In genomic region chr12:24360461-24360860, GRCh38 we compare ENCODE assay signal across 2 cellular contexts.
TF ChIP-seq lines count a peak whose summit lies in the region.

No MANE protein-coding gene starts in this region.

TF ChIP-seq in HepG2, 621 proteins besides CTCF, POLR2A, EP300 and RAD21 (continued from another document):
- TF ChIP-seq SOX5 (CRISPR knock-in tag; IDR thresholded peaks at IDR 0.05; ENCODE audit: borderline replicate concordance): no peak
- no peak for TF ChIP-seq NFRKB (IDR thresholded peaks at IDR 0.05)
- TF ChIP-seq CBFB (CRISPR knock-in tag; IDR thresholded peaks at IDR 0.05): no peak
- TF ChIP-seq ZNF496 (CRISPR knock-in tag; IDR thresholded peaks at IDR 0.05; ENCODE audit: insufficient replicate concordance): no peak
- no peak for TF ChIP-seq E2F1 (CRISPR knock-in tag; IDR thresholded peaks at IDR 0.05)
- no peak for TF ChIP-seq GFI1 (CRISPR knock-in tag; IDR thresholded peaks at IDR 0.05; ENCODE audit: borderline replicate concordance)

TF ChIP-seq in IMR-90, 13 proteins besides CTCF, POLR2A, EP300 and RAD21 (continued from another document):
- no peak for TF ChIP-seq ELK1 (IDR thresholded peaks at IDR 0.05; ENCODE audit: borderline replicate concordance, low read depth, low read length)
- TF ChIP-seq SMC3 (IDR thresholded peaks at IDR 0.05; ENCODE audit: low read depth, low read length): no peak
- no peak for TF ChIP-seq CHD1 (IDR thresholded peaks at IDR 0.05; ENCODE audit: low read depth, low read length)
- no peak for TF ChIP-seq CEBPB (IDR thresholded peaks at IDR 0.05; ENCODE audit: low read depth, low read length)
- no peak for TF ChIP-seq MAFK (IDR thresholded peaks at IDR 0.05; ENCODE audit: low read depth, low read length)
- no peak for TF ChIP-seq RCOR1 (IDR thresholded peaks at IDR 0.05; ENCODE audit: insufficient replicate concordance, low read length)
- TF ChIP-seq MXI1 (IDR thresholded peaks at IDR 0.05; ENCODE audit: borderline replicate concordance, low read depth, low read length): no peak
- TF ChIP-seq BHLHE40 (IDR thresholded peaks at IDR 0.05; ENCODE audit: low read depth, low read length): no peak
- TF ChIP-seq MAZ (IDR thresholded peaks at IDR 0.05; ENCODE audit: borderline replicate concordance, low read depth, low read length): no peak
